In the genomic region with DNA sequence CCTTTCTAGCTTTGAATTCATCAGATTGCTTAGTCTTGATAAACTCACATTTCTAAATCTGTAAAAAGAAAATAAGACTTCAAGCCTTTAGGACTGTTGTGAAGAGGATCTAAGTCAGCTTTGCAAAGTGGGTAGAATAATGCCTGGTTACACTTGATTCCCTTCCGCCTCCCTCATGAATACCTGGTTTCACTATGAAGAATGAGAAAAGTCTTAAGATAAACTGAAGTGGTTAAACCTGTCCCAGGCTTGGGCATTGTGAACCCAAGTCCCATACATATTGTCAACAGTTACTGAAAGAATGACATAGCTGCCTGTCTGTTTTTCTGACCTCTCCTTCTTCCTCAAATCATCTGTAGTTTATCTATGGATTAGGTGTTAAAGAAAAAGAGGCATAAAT, we compare ENCODE assay signal across 25 cellular contexts. TPM values are rescaled to one million over a fixed set of nuclear protein-coding genes. Genes with fewer than 3 reads are reported as not detected.
DNase-seq lines count a peak whose midpoint lies in the region; ATAC-seq and TF ChIP-seq lines count a peak whose summit lies in the region.
"Had no signal": no experiment of that assay in that cellular context is flagged by ENCODE, and none has a peak within 500 bp of the region (broad histone marks: within the 10 kb centered on the region; RNA-seq: fewer than 3 reads in every experiment).

No MANE protein-coding gene starts in this region.

- intact Hi-C loops in CD8-positive, alpha-beta T cell (cut with DNase I, micrococcal nuclease) = no loop called here
- intact Hi-C loops in left lung (cut with DNase I) (no loop called here), mammary epithelial cell (cut with micrococcal nuclease) (no loop called here)

- H3K27ac ChIP-seq in CD8-positive, alpha-beta T cell (ENCODE audit: low read depth, low read length) = no peak overlapping the region
- H3K27ac ChIP-seq in left lung (no peak overlapping the region), mammary epithelial cell (ENCODE audit: insufficient read depth, low read depth, low read length) (no peak overlapping the region), neural progenitor cell (no peak overlapping the region)
- H3K27ac ChIP-seq: A549, SJCRH30 had no signal

- 100% methylated on average over 1 of the region's 1 CpG for WGBS in mammary epithelial cell (ENCODE audit: low coverage, missing lambda C conversion rate)

- no peaks in the 10 kb centered on the region for H3K9me3 Mint-ChIP-seq in CD8-positive, alpha-beta T cell
- H3K9me3 Mint-ChIP-seq in type B pancreatic cell (no peaks in the 10 kb centered on the region), neural progenitor cell (no peaks in the 10 kb centered on the region)

- H4K20me1 ChIP-seq in mammary epithelial cell (ENCODE audit: insufficient read depth, low read length) (no peaks in the 10 kb centered on the region), neural progenitor cell (ENCODE audit: low read depth) (no peaks in the 10 kb centered on the region)

- H3K79me2 ChIP-seq in mammary epithelial cell (ENCODE audit: insufficient read depth, low read length) (no peaks in the 10 kb centered on the region), neural progenitor cell (ENCODE audit: low read depth) (no peaks in the 10 kb centered on the region)

- H3K4me3 Mint-ChIP-seq in CD8-positive, alpha-beta T cell = no peak overlapping the region
- no peak overlapping the region for H3K4me3 Mint-ChIP-seq in type B pancreatic cell
- no peak overlapping the region for H3K4me3 Mint-ChIP-seq in neural progenitor cell
- H3K4me3 Mint-ChIP-seq: CD4-positive, CD25-positive, alpha-beta regulatory T cell had no signal

- H3K4me1 Mint-ChIP-seq in CD8-positive, alpha-beta T cell (ENCODE audit: low read depth) = peaks cover 76% of the 10 kb centered on the region
- peaks cover 6% of the 10 kb centered on the region for H3K4me1 Mint-ChIP-seq in type B pancreatic cell (ENCODE audit: unreplicated experiment)
- H3K4me1 Mint-ChIP-seq in neural progenitor cell = no peaks in the 10 kb centered on the region

- dilution Hi-C loops in mammary epithelial cell (cut with HindIII; ENCODE audit: low sequenced_read_pairs) = no loop called here

- no peaks in the 10 kb centered on the region for H3K9me3 ChIP-seq in CD8-positive, alpha-beta T cell (ENCODE audit: low read length)
- H3K9me3 ChIP-seq in left lung (no peaks in the 10 kb centered on the region), mammary epithelial cell (replicated peaks; ENCODE audit: insufficient read depth, low read length) (no peaks in the 10 kb centered on the region), neural progenitor cell (ENCODE audit: low read depth) (no peaks in the 10 kb centered on the region)
- H3K9me3 ChIP-seq: A549, SJCRH30 had no signal

- peak overlapping the region; percentile 58 for H3K27ac Mint-ChIP-seq in CD8-positive, alpha-beta T cell
- H3K27ac Mint-ChIP-seq in type B pancreatic cell (peak overlapping the region; percentile 9), neural progenitor cell (no peak overlapping the region)

- H3K36me3 ChIP-seq in CD8-positive, alpha-beta T cell (ENCODE audit: insufficient read depth, low read length) = no peaks in the 10 kb centered on the region
- H3K36me3 ChIP-seq in left lung = no peaks in the 10 kb centered on the region
- H3K36me3 ChIP-seq in mammary epithelial cell (ENCODE audit: insufficient read depth, low read length) = no peaks in the 10 kb centered on the region
- H3K36me3 ChIP-seq in neural progenitor cell = no peaks in the 10 kb centered on the region
- H3K36me3 ChIP-seq: SJCRH30 had no signal

- no peaks in the 10 kb centered on the region for H3K27me3 ChIP-seq in CD8-positive, alpha-beta T cell (ENCODE audit: insufficient read depth, low read length)
- H3K27me3 ChIP-seq in left lung (no peaks in the 10 kb centered on the region), mammary epithelial cell (ENCODE audit: insufficient read depth, low read length) (no peaks in the 10 kb centered on the region), neural progenitor cell (no peaks in the 10 kb centered on the region)
- H3K27me3 ChIP-seq: SJCRH30 had no signal

- BruUV-seq in mammary epithelial cell (replicated peaks; lab: Mats Ljungman, UMichigan) = no TSS peak

- H3K4me2 ChIP-seq in mammary epithelial cell (ENCODE audit: insufficient read depth, low read depth, low read length) = no peak overlapping the region
- no peak overlapping the region for H3K4me2 ChIP-seq in neural progenitor cell
- H3K4me2 ChIP-seq: A549 had no signal

- H3K27me3 Mint-ChIP-seq in CD8-positive, alpha-beta T cell (ENCODE audit: low read depth) = no peaks in the 10 kb centered on the region
- H3K27me3 Mint-ChIP-seq in type B pancreatic cell (peaks cover 3% of the 10 kb centered on the region), neural progenitor cell (ENCODE audit: insufficient read depth, low read depth) (no peaks in the 10 kb centered on the region)
- H3K27me3 Mint-ChIP-seq: CD4-positive, CD25-positive, alpha-beta regulatory T cell had no signal

- H2AFZ ChIP-seq in mammary epithelial cell (ENCODE audit: low read depth, low read length) (no peak overlapping the region), neural progenitor cell (replicated peaks) (no peak overlapping the region)

- no peaks in the 10 kb centered on the region for H3K36me3 Mint-ChIP-seq in CD8-positive, alpha-beta T cell
- H3K36me3 Mint-ChIP-seq in type B pancreatic cell = no peaks in the 10 kb centered on the region
- H3K36me3 Mint-ChIP-seq in neural progenitor cell = no peaks in the 10 kb centered on the region
- H3K36me3 Mint-ChIP-seq: CD4-positive, CD25-positive, alpha-beta regulatory T cell had no signal

- H3K9ac ChIP-seq in mammary epithelial cell (ENCODE audit: insufficient read depth, low read length) = no peak overlapping the region
- H3K9ac ChIP-seq in neural progenitor cell = no peak overlapping the region

- no peak for ATAC-seq in CD8-positive, alpha-beta T cell
- ATAC-seq in HG03103 (IDR thresholded peaks at IDR 0.05; ENCODE audit: low read depth, unreplicated experiment) (peak; percentile 77), left lung (peak; percentile 72)
- ATAC-seq: A549 had no signal

- H3K4me3 ChIP-seq in CD8-positive, alpha-beta T cell (ENCODE audit: low read depth, low read length) = no peak overlapping the region
- H3K4me3 ChIP-seq in left lung = no peak overlapping the region
- no peak overlapping the region for H3K4me3 ChIP-seq in mammary epithelial cell (replicated peaks in 1 of 3; ENCODE audit: insufficient read depth in 1 of 3, low read depth in 2 of 3, low read length in 3 of 3)
- no peak overlapping the region for H3K4me3 ChIP-seq in neural progenitor cell
- H3K4me3 ChIP-seq: A549, SJCRH30 had no signal

- POLR2A ChIA-PET in CD8-positive, alpha-beta T cell (lab: Charles Lee) = interaction anchor here (1.2 kb wide), 1 partner anchor 16 kb away, joined by 3 read pairs; no protein-coding TSS in a partner anchor

- in situ Hi-C loops in mammary epithelial cell (cut with MboI; ENCODE audit: low sequenced_read_pairs in 2 of 2) = loop anchor here in 1 of 2 donors (25.0 kb wide), 2 partner anchors 264 to 864 kb away; no protein-coding TSS in a partner anchor

- H3F3A ChIP-seq in neural progenitor cell (ENCODE audit: low read depth) = no peaks in the 10 kb centered on the region

- CTCF ChIA-PET in CD8-positive, alpha-beta T cell (lab: Charles Lee) = interaction anchor here (1.2 kb wide), 1 partner anchor 265 kb away, joined by 4 read pairs; no protein-coding TSS in a partner anchor
- CTCF ChIA-PET in mammary epithelial cell (lab: Charles Lee; ENCODE audit: low non-redundant PET) = no interaction called here

- no peak for DNase-seq in CD8-positive, alpha-beta T cell
- DNase-seq in left lung = no peak
- no peak for DNase-seq in type B pancreatic cell (ENCODE audit: extremely low spot score, unreplicated experiment)
- no peak for DNase-seq in mammary epithelial cell
- DNase-seq in neural progenitor cell (ENCODE audit: low spot score) = no peak
- no peak for DNase-seq in SKM-1 treated with dmso at 0.1 percent for 144 hours (lab: John Stamatoyannopoulos, UW; ENCODE audit: unreplicated experiment)
- DNase-seq: CD4-positive, CD25-positive, alpha-beta regulatory T cell; DMS153; GDM1; GOT3; HCEC 1CT; KBM-7; MM.1S; NCI-H1048; NCI-H1417 treated with DMSO at 0.1 percent for 48 hours; NCI-H1930; NCI-H2171; NCI-H526; SJCRH30 had no signal

- peaks cover 56% of the 10 kb centered on the region for H3K4me1 ChIP-seq in CD8-positive, alpha-beta T cell (ENCODE audit: insufficient read depth, low read length)
- H3K4me1 ChIP-seq in left lung (no peaks in the 10 kb centered on the region), mammary epithelial cell (ENCODE audit: insufficient read depth, low read length) (no peaks in the 10 kb centered on the region), neural progenitor cell (no peaks in the 10 kb centered on the region)
- H3K4me1 ChIP-seq: A549 had no signal

- no peak for TF ChIP-seq CTCF in CD8-positive, alpha-beta T cell (IDR thresholded peaks at IDR 0.05)
- TF ChIP-seq CTCF in left lung (IDR thresholded peaks at IDR 0.05) (no peak), type B pancreatic cell (conservative IDR thresholded peaks at IDR 0.05) (no peak), mammary epithelial cell (conservative IDR thresholded peaks at IDR 0.05 in 1 of 2, IDR thresholded peaks at IDR 0.05 in 1 of 2; ENCODE audit: extremely low read depth in 1 of 2, insufficient read depth in 1 of 2, low read depth in 1 of 2, low read length in 2 of 2) (no peak), neural progenitor cell (IDR thresholded peaks at IDR 0.05) (no peak)

RNA-seq across cellular contexts. Expression of a gene that starts 16.7 kb away (rescaled TPM):
- not detected for total RNA-seq in CD8-positive, alpha-beta T cell
- total RNA-seq in left lung (not detected), type B pancreatic cell (ENCODE audit: low replicate concordance) (1.4 and 3.8 TPM in 2 replicates), mammary epithelial cell (under 1 TPM in 1 of 2 donors, not detected in 1; 0.14 TPM), neural progenitor cell (ENCODE audit: low replicate concordance) (not detected in 2 replicates)
- not detected for polyA plus RNA-seq in mammary epithelial cell
- polyA minus RNA-seq in mammary epithelial cell = not detected
- total RNA-seq: CD4-positive, CD25-positive, alpha-beta regulatory T cell; HT1080; OCI-LY7; SJCRH30; T-helper 1 cell treated with Interleukin-12 subunit alpha and Interleukin-12 subunit beta and Interleukin-4 antibody, amounts not matched to agents 30 ng/mL and 1 ng/mL, for 36 hours had no signal
- polyA plus RNA-seq: A549; BJ; CD4-positive, CD25-positive, alpha-beta regulatory T cell had no signal
